Comparison of ENCODE assay signal across 9 cellular contexts in the genomic region with DNA sequence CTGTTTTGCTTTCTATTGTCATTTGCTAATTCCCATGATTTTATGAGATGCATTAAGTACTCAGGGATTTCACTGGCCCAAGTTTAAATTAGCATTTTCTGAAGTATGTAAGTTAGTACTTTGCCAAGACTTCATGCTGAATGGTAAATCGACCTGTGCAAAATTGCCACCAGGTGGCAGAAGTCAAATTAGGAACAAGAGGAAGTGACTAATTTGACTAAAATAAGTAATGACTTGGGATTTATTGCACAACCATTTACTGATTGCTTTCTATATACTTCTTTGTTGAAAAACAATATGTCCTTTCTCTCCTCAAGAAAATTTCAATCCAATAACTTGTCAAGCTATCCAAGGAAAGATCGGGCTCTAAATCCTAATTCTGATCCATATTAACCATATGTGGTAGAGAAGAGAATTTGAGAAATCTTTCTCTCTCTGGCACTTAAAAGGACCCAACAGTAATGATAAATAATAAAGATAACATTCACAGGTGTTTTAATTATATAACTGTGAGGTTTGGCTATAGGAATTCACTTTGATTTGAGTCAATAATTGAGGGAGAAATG.
DNase-seq lines count a peak whose midpoint lies in the region; ATAC-seq, FAIRE-seq and TF ChIP-seq lines count a peak whose summit lies in the region.
"Had no signal": no experiment of that assay in that cellular context is flagged by ENCODE, and none has a peak within 500 bp of the region (broad histone marks: within the 10 kb centered on the region; RNA-seq: fewer than 3 reads in every experiment).

No MANE protein-coding gene starts in this region.

- no peaks in the 10 kb centered on the region for H3K9me3 ChIP-seq in A549
- no peaks in the 10 kb centered on the region for H3K9me3 ChIP-seq in esophagus squamous epithelium
- H3K9me3 ChIP-seq in gastrocnemius medialis, result no peaks in the 10 kb centered on the region

- H3K4me2 ChIP-seq in A549, result no peak overlapping the region

- H3K27ac ChIP-seq in A549, result no peak overlapping the region
- no peak overlapping the region for H3K27ac ChIP-seq in esophagus squamous epithelium
- H3K27ac ChIP-seq in gastrocnemius medialis, result no peak overlapping the region

- intact Hi-C loops in esophagus squamous epithelium (cut with DNase I) (no loop called here), gastrocnemius medialis (cut with DNase I; ENCODE audit: low total_unique reads) (loop anchor here (10.0 kb wide), 1 partner anchor 178 kb away; no protein-coding TSS in a partner anchor)

- in situ Hi-C loops in GM13976 (cut with MboI; ENCODE audit: low sequenced_read_pairs, unreplicated experiment) (no loop called here), gastrocnemius medialis (cut with MboI; ENCODE audit: low sequenced_read_pairs in 4 of 4) (no loop called here)

- TF ChIP-seq CTCF in A549 (IDR thresholded peaks at IDR 0.05) (peak; percentile 46), GM13976 (IDR thresholded peaks at IDR 0.05; ENCODE audit: borderline replicate concordance, control extremely low read depth, extremely low read depth, insufficient read depth, missing control alignments) (peak; percentile 26), esophagus squamous epithelium (IDR thresholded peaks at IDR 0.05) (peak in 5 of 6 experiments; percentile 21 to 63 (median 34)), gastrocnemius medialis (IDR thresholded peaks at IDR 0.05 in 4 of 5, conservative IDR thresholded peaks at IDR 0.05 in 1 of 5) (peak; percentile 20 to 53 (median 45))

- CTCF ChIA-PET in A549 (lab: Yijun Ruan, JAX), result no interaction called here

- FAIRE-seq in A549 (lab: Jason Lieb, UNC), result no peak

- TF ChIP-seq POLR2A in A549 (IDR thresholded peaks at IDR 0.05; ENCODE audit: low read length) (no peak), esophagus squamous epithelium (IDR thresholded peaks at IDR 0.05) (no peak), gastrocnemius medialis (IDR thresholded peaks at IDR 0.05) (no peak)

- WGBS in A549 (ENCODE audit: missing lambda C conversion rate), result 11% methylated on average over 2 of the region's 2 CpGs
- WGBS in esophagus squamous epithelium, 2 donors, result 26 to 34% methylated on average over 2 of the region's 2 CpGs

- no peaks in the 10 kb centered on the region for H3K36me3 ChIP-seq in esophagus squamous epithelium
- H3K36me3 ChIP-seq in gastrocnemius medialis, result no peaks in the 10 kb centered on the region

- H3K4me3 ChIP-seq in A549 (no peak overlapping the region), esophagus squamous epithelium (no peak overlapping the region), gastrocnemius medialis (no peak overlapping the region)

- ATAC-seq in A549 (no peak), HG03442 (IDR thresholded peaks at IDR 0.05; ENCODE audit: unreplicated experiment) (peak; percentile 70), gastrocnemius medialis (peak in 1 of 2 donors; percentile 66)

- POLR2A ChIA-PET in A549 (lab: Yijun Ruan, JAX), result no interaction called here

- no peaks in the 10 kb centered on the region for H3K27me3 ChIP-seq in esophagus squamous epithelium
- no peaks in the 10 kb centered on the region for H3K27me3 ChIP-seq in gastrocnemius medialis

- H3K4me1 ChIP-seq in A549 (no peaks in the 10 kb centered on the region), esophagus squamous epithelium (no peaks in the 10 kb centered on the region), gastrocnemius medialis (peaks cover 0 to 7% of the 10 kb centered on the region in 2 donors)

- DNase-seq in A549 (ENCODE audit: low read depth in 1 of 2, low spot score in 1 of 2), result peak in 1 of 2 experiments; percentile 54
- DNase-seq in GM13976 (ENCODE audit: low spot score), result no peak
- peak; percentile 53 for DNase-seq in RPMI8226
- DNase-seq in esophagus squamous epithelium (lab: John Stamatoyannopoulos, UW), result no peak
- DNase-seq in gastrocnemius medialis, result peak in 1 of 2 donors; percentile 10
- DNase-seq in central memory CD4-positive, alpha-beta T cell, result no peak
- no peak for DNase-seq in COLO829 (ENCODE audit: low spot score)
- DNase-seq: activated naive CD8-positive, alpha-beta T cell treated with anti-CD3 and anti-CD28 coated beads, Interleukin-2, amount 10 ng/mL, durations not matched to agents 7 days and 5 days had no signal

- no peak for TF ChIP-seq EP300 in A549 (IDR thresholded peaks at IDR 0.05)

- peak; percentile 29 to 38; a peak in 3 of 5 replicates for TF ChIP-seq RAD21 in A549 (conservative IDR thresholded peaks at IDR 0.05 in 1 of 2, IDR thresholded peaks at IDR 0.05 in 1 of 2)

TF ChIP-seq in A549, 52 proteins besides CTCF, POLR2A, EP300 and RAD21:
- TF ChIP-seq SMC3 (IDR thresholded peaks at IDR 0.05) (peak; percentile 51), ZNF302 (CRISPR knock-in tag; IDR thresholded peaks at IDR 0.05) (no peak), ZSCAN20 (CRISPR knock-in tag; IDR thresholded peaks at IDR 0.05) (no peak)
